Comparison of ENCODE assay signal across 26 cellular contexts in genomic region chr3:4950948-4951347, GRCh38. TPM values are rescaled to one million over a fixed set of nuclear protein-coding genes. Genes with fewer than 3 reads are reported as not detected.
"Had no signal": no experiment of that assay in that cellular context is flagged by ENCODE, and none has a peak within 500 bp of the region (broad histone marks: within the 10 kb centered on the region; RNA-seq: fewer than 3 reads in every experiment).

No MANE protein-coding gene starts in this region.

- H3K27me3 Mint-ChIP-seq: activated CD8-positive, alpha-beta memory T cell treated with anti-CD3 and anti-CD28 coated beads, Interleukin-2, amount 10 ng/mL, durations not matched to agents 7 days and 5 days; activated CD8-positive, alpha-beta T cell treated with anti-CD3 and anti-CD28 coated beads for 36 hours; activated naive CD8-positive, alpha-beta T cell treated with anti-CD3 and anti-CD28 coated beads, Interleukin-2, amount 50 U/mL, for 24 hours; memory B cell; naive B cell had no signal

- H3K27me3 ChIP-seq: body of pancreas, cardiac muscle cell, heart right ventricle, sigmoid colon, testis, uterus had no signal

- H3K27ac Mint-ChIP-seq: activated CD8-positive, alpha-beta memory T cell treated with anti-CD3 and anti-CD28 coated beads, Interleukin-2, amount 10 ng/mL, durations not matched to agents 7 days and 5 days; activated CD8-positive, alpha-beta T cell treated with anti-CD3 and anti-CD28 coated beads for 36 hours; activated naive CD8-positive, alpha-beta T cell treated with anti-CD3 and anti-CD28 coated beads, Interleukin-2, amount 50 U/mL, for 24 hours; memory B cell had no signal

- H3K9me3 Mint-ChIP-seq: activated CD8-positive, alpha-beta T cell treated with anti-CD3 and anti-CD28 coated beads for 36 hours; activated naive CD8-positive, alpha-beta T cell treated with anti-CD3 and anti-CD28 coated beads, Interleukin-2, amount 50 U/mL, for 24 hours; memory B cell; naive B cell had no signal

- FAIRE-seq: endometrium, keratinocyte had no signal

- DNase-seq: activated CD4-positive, alpha-beta T cell treated with anti-CD3 and anti-CD28 coated beads for 48 hours; activated CD4-positive, CD25-positive, alpha-beta regulatory T cell; activated CD8-positive, alpha-beta memory T cell treated with anti-CD3 and anti-CD28 coated beads, Interleukin-2, amount 10 ng/mL, durations not matched to agents 7 days and 5 days; activated CD8-positive, alpha-beta T cell treated with anti-CD3 and anti-CD28 coated beads for 36 hours; activated gamma-delta T cell; activated naive CD4-positive, alpha-beta T cell treated with anti-CD3 and anti-CD28 coated beads, Interleukin-2, amount 50 U/mL, for 16 hours; activated naive CD8-positive, alpha-beta T cell treated with anti-CD3 and anti-CD28 coated beads, Interleukin-2, amount 50 U/mL, for 24 hours; activated T-cell treated with anti-CD3 and anti-CD28 coated beads for 4 hours; effector CD4-positive, alpha-beta T cell; foreskin fibroblast; heart right ventricle; left colon; naive B cell; sigmoid colon; stimulated activated CD4-positive, alpha-beta T cell treated with anti-CD3 and anti-CD28 coated beads, Interleukin-2, amount 100 ng/mL, for 48 hours; stimulated activated naive CD4-positive, alpha-beta T cell; T1000; testis; trophoblast cell; uterus had no signal

- H3K4me1 ChIP-seq: body of pancreas, uterus had no signal

- H3K27ac ChIP-seq: body of pancreas, cardiac muscle cell, sigmoid colon, uterus had no signal

- ATAC-seq: activated CD8-positive, alpha-beta memory T cell treated with anti-CD3 and anti-CD28 coated beads, Interleukin-2, amount 10 ng/mL, durations not matched to agents 7 days and 5 days; activated CD8-positive, alpha-beta T cell treated with anti-CD3 and anti-CD28 coated beads for 36 hours; activated naive CD8-positive, alpha-beta T cell treated with anti-CD3 and anti-CD28 coated beads, Interleukin-2, amount 50 U/mL, for 24 hours; left colon had no signal

- H3K36me3 ChIP-seq: cardiac muscle cell, heart right ventricle, sigmoid colon, uterus had no signal

- H3K4me1 Mint-ChIP-seq: activated CD8-positive, alpha-beta memory T cell treated with anti-CD3 and anti-CD28 coated beads, Interleukin-2, amount 10 ng/mL, durations not matched to agents 7 days and 5 days; memory B cell; naive B cell had no signal

- H3K4me3 ChIP-seq: body of pancreas, cardiac muscle cell, heart right ventricle, sigmoid colon, testis, uterus had no signal

- H3K9me3 ChIP-seq: body of pancreas, heart right ventricle, sigmoid colon, testis, uterus had no signal

- H3K36me3 Mint-ChIP-seq: memory B cell, naive B cell had no signal

- H3K4me3 Mint-ChIP-seq: activated CD8-positive, alpha-beta memory T cell treated with anti-CD3 and anti-CD28 coated beads, Interleukin-2, amount 10 ng/mL, durations not matched to agents 7 days and 5 days; activated CD8-positive, alpha-beta T cell treated with anti-CD3 and anti-CD28 coated beads for 36 hours; activated naive CD8-positive, alpha-beta T cell treated with anti-CD3 and anti-CD28 coated beads, Interleukin-2, amount 50 U/mL, for 24 hours; memory B cell; naive B cell had no signal

RNA-seq across cellular contexts. Expression of gene BHLHE40, which starts 28.3 kb away (rescaled TPM):
- polyA plus RNA-seq: neural cell had no signal
